Comparison of ENCODE assay signal across 22 cellular contexts in genomic region chrX:123720486-123720885, GRCh38.
"Had no signal": no experiment of that assay in that cellular context is flagged by ENCODE, and none has a peak within 500 bp of the region (broad histone marks: within the 10 kb centered on the region; RNA-seq: fewer than 3 reads in every experiment).

No MANE protein-coding gene starts in this region.

- H3K36me3 ChIP-seq: breast epithelium, heart right ventricle, pancreas, right atrium auricular region, tibial nerve, uterus had no signal

- H3K4me3 Mint-ChIP-seq: activated naive CD8-positive, alpha-beta T cell treated with anti-CD3 and anti-CD28 coated beads for 36 hours; memory B cell; nephron progenitor cell; stimulated activated naive CD8-positive, alpha-beta T cell treated with anti-CD3 and anti-CD28 coated beads, Interleukin-15, amount 100 ng/mL, for 72 hours had no signal

- H3K4me1 ChIP-seq: breast epithelium, heart right ventricle, pancreas, psoas muscle, right atrium auricular region, tibial nerve, uterus had no signal

- H3K9me3 ChIP-seq: heart right ventricle, pancreas, tibial nerve, uterus had no signal

- H3K4me1 Mint-ChIP-seq: nephron progenitor cell had no signal

- H3K27ac Mint-ChIP-seq: activated naive CD8-positive, alpha-beta T cell treated with anti-CD3 and anti-CD28 coated beads for 36 hours; memory B cell; nephron progenitor cell; stimulated activated naive CD8-positive, alpha-beta T cell treated with anti-CD3 and anti-CD28 coated beads, Interleukin-15, amount 100 ng/mL, for 72 hours had no signal

- H3K27ac ChIP-seq: breast epithelium, heart right ventricle, pancreas, psoas muscle, right atrium auricular region, spleen, tibial nerve, uterus had no signal

- ATAC-seq: heart right ventricle; left cardiac atrium; pancreas; psoas muscle; stimulated activated naive CD8-positive, alpha-beta T cell treated with anti-CD3 and anti-CD28 coated beads, Interleukin-15, amount 100 ng/mL, for 72 hours had no signal

- H3K27me3 Mint-ChIP-seq: activated naive CD8-positive, alpha-beta T cell treated with anti-CD3 and anti-CD28 coated beads for 36 hours; memory B cell; stimulated activated naive CD8-positive, alpha-beta T cell treated with anti-CD3 and anti-CD28 coated beads, Interleukin-15, amount 100 ng/mL, for 72 hours had no signal

- H3K9me3 Mint-ChIP-seq: activated naive CD8-positive, alpha-beta T cell treated with anti-CD3 and anti-CD28 coated beads for 36 hours; stimulated activated naive CD8-positive, alpha-beta T cell treated with anti-CD3 and anti-CD28 coated beads, Interleukin-15, amount 100 ng/mL, for 72 hours had no signal

- H3K4me3 ChIP-seq: breast epithelium, heart right ventricle, pancreas, psoas muscle, right atrium auricular region, spleen, tibial nerve, uterus had no signal

- H3K27me3 ChIP-seq: breast epithelium, heart right ventricle, pancreas, right atrium auricular region, spleen, tibial nerve, uterus had no signal

- DNase-seq: activated CD4-positive, alpha-beta T cell treated with anti-CD3 and anti-CD28 coated beads for 4 hours; activated CD4-positive, alpha-beta T cell treated with anti-CD3 and anti-CD28 coated beads, Interleukin-2, amount 50 U/mL, for 48 hours; activated CD4-positive, CD25-positive, alpha-beta regulatory T cell; activated naive CD4-positive, alpha-beta T cell treated with Interleukin-2 at 50 U/mL for 16 hours; activated naive CD8-positive, alpha-beta T cell treated with anti-CD3 and anti-CD28 coated beads for 36 hours; activated T-cell treated with anti-CD3 and anti-CD28 coated beads, Interleukin-2, amount 50 U/mL, for 48 hours; cortex of kidney; foreskin fibroblast; heart right ventricle; islet precursor cell; left cardiac atrium; nephron progenitor cell; pancreas; psoas muscle; spleen; stimulated activated CD4-positive, alpha-beta T cell treated with anti-CD3 and anti-CD28 coated beads, Interleukin-4, amount 100 ng/mL, for 1 hour; stimulated activated naive CD8-positive, alpha-beta T cell treated with anti-CD3 and anti-CD28 coated beads, Interleukin-15, amount 100 ng/mL, for 72 hours; uterus had no signal
